15 cellular contexts compared by ENCODE assay signal in the genomic region with DNA sequence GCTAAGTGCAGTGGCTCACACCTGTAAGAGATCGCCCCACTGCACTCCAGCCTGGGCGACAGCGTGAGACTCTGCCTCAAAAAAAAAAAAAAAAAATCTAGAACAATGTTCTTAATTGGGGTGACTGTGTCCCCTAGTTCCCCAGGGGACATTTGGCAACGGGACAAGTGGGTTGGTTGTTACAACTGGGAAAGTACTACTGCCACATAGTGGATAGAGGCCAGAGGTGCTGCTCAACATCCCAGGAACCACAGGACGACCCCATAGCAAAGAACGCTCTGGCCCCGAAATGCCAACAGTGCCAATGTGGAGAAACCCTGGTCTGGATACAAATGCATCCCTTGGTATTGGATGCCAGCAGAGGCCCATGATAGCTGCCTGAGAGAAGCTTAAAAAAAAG. TPM values are rescaled to one million over a fixed set of nuclear protein-coding genes. Genes with fewer than 3 reads are reported as not detected.
DNase-seq lines count a peak whose midpoint lies in the region; FAIRE-seq and TF ChIP-seq lines count a peak whose summit lies in the region.
"Had no signal": no experiment of that assay in that cellular context is flagged by ENCODE, and none has a peak within 500 bp of the region (broad histone marks: within the 10 kb centered on the region; RNA-seq: fewer than 3 reads in every experiment).

No MANE protein-coding gene starts in this region.

- no peak overlapping the region for H3K4me2 ChIP-seq in Loucy (ENCODE audit: low read depth, low read length, poor library complexity, severe bottlenecking)

- no peaks in the 10 kb centered on the region for H3K4me1 Mint-ChIP-seq in neural crest cell

- H3K9me3 ChIP-seq in Loucy (ENCODE audit: insufficient read depth, low read depth, low read length): no peaks in the 10 kb centered on the region
- no peaks in the 10 kb centered on the region for H3K9me3 ChIP-seq in Peyer's patch
- H3K9me3 ChIP-seq: suprapubic skin had no signal

- H4K20me1 ChIP-seq in Loucy (ENCODE audit: insufficient read depth, low read length, poor library complexity, severe bottlenecking): no peaks in the 10 kb centered on the region

- no peaks in the 10 kb centered on the region for H3K36me3 ChIP-seq in Loucy (ENCODE audit: insufficient read depth, low read length)
- no peaks in the 10 kb centered on the region for H3K36me3 ChIP-seq in Peyer's patch
- H3K36me3 ChIP-seq: suprapubic skin had no signal

- H3K9me2 ChIP-seq in Loucy (replicated peaks; ENCODE audit: low read depth, low read length): no peaks in the 10 kb centered on the region

- no peaks in the 10 kb centered on the region for H3F3A ChIP-seq in Loucy (ENCODE audit: low read depth)

- DNase-seq in D721Med (ENCODE audit: insufficient read length, low spot score): no peak
- DNase-seq in astrocyte of the spinal cord (ENCODE audit: low read depth, low spot score): no peak
- DNase-seq in neural crest cell (ENCODE audit: low read depth, low spot score): no peak
- no peak for DNase-seq in superior temporal gyrus (ENCODE audit: extremely low spot score)
- no peak for DNase-seq in NCI-H1105 (lab: John Stamatoyannopoulos, UW)
- no peak for DNase-seq in Peyer's patch
- DNase-seq: activated CD4-positive, alpha-beta T cell treated with anti-CD3 and anti-CD28 coated beads for 48 hours; activated T-cell treated with anti-CD3 and anti-CD28 coated beads, Interleukin-2, amount 50 U/mL, for 1 hour; NCI-H1417; NCI-H2227 treated with DMSO at 0.1 percent for 48 hours had no signal

- peaks cover 3% of the 10 kb centered on the region for H3K9me3 Mint-ChIP-seq in neural crest cell
- H3K9me3 Mint-ChIP-seq: activated naive CD4-positive, alpha-beta T cell treated with anti-CD3 and anti-CD28 coated beads, Interleukin-2, amount 50 U/mL, for 72 hours had no signal

- H3K36me3 Mint-ChIP-seq in neural crest cell (ENCODE audit: low read depth): no peaks in the 10 kb centered on the region
- H3K36me3 Mint-ChIP-seq: activated naive CD4-positive, alpha-beta T cell treated with anti-CD3 and anti-CD28 coated beads, Interleukin-2, amount 50 U/mL, for 72 hours had no signal

- H3K4me3 ChIP-seq in Loucy (ENCODE audit: low read length, poor library complexity, severe bottlenecking) (no peak overlapping the region), astrocyte of the spinal cord (ENCODE audit: low read depth, low read length) (no peak overlapping the region), Peyer's patch (no peak overlapping the region)
- H3K4me3 ChIP-seq: suprapubic skin had no signal

- no peak overlapping the region for H3K9ac ChIP-seq in Loucy (ENCODE audit: low read depth, low read length, poor library complexity, severe bottlenecking)
- H3K9ac ChIP-seq: parathyroid adenoma had no signal

- no peak overlapping the region for H3K27ac ChIP-seq in Peyer's patch
- H3K27ac ChIP-seq: parathyroid adenoma, suprapubic skin had no signal

- in situ Hi-C loops in astrocyte of the spinal cord (cut with HindIII; ENCODE audit: low sequenced_read_pairs): no loop called here

- no peak for TF ChIP-seq POLR2A in Peyer's patch (IDR thresholded peaks at IDR 0.05)

- H3K4me3 Mint-ChIP-seq in neural crest cell: no peak overlapping the region

- H3K27me3 ChIP-seq in Loucy (ENCODE audit: insufficient read depth, low read length, poor library complexity, severe bottlenecking): no peaks in the 10 kb centered on the region
- H3K27me3 ChIP-seq in Peyer's patch: no peaks in the 10 kb centered on the region
- H3K27me3 ChIP-seq: suprapubic skin had no signal

- no peaks in the 10 kb centered on the region for H3K4me1 ChIP-seq in Loucy (ENCODE audit: insufficient read depth, low read length, poor library complexity, severe bottlenecking)
- no peaks in the 10 kb centered on the region for H3K4me1 ChIP-seq in Peyer's patch
- H3K4me1 ChIP-seq: parathyroid adenoma, suprapubic skin had no signal

- H3K27me3 Mint-ChIP-seq in neural crest cell (ENCODE audit: low read depth): no peaks in the 10 kb centered on the region

- peak; percentile 25 for TF ChIP-seq CTCF in D721Med (IDR thresholded peaks at IDR 0.05; ENCODE audit: insufficient read depth, missing control alignments)
- TF ChIP-seq CTCF in Loucy (conservative IDR thresholded peaks at IDR 0.05; ENCODE audit: low read length): peak; percentile 51
- peak; percentile 15 for TF ChIP-seq CTCF in astrocyte of the spinal cord (IDR thresholded peaks at IDR 0.05; ENCODE audit: low read depth, low read length)
- TF ChIP-seq CTCF in neural crest cell (conservative IDR thresholded peaks at IDR 0.05): peak; percentile 41
- no peak for TF ChIP-seq CTCF in Peyer's patch (IDR thresholded peaks at IDR 0.05)

- H3K27ac Mint-ChIP-seq in neural crest cell (ENCODE audit: unreplicated experiment): no peak overlapping the region
- H3K27ac Mint-ChIP-seq: activated naive CD4-positive, alpha-beta T cell treated with anti-CD3 and anti-CD28 coated beads, Interleukin-2, amount 50 U/mL, for 72 hours had no signal

- H3K79me2 ChIP-seq in Loucy (ENCODE audit: insufficient read depth, low read length): no peaks in the 10 kb centered on the region
- H3K79me2 ChIP-seq: parathyroid adenoma had no signal

- H2AFZ ChIP-seq in Loucy (ENCODE audit: low read length): no peak overlapping the region
- H2AFZ ChIP-seq: parathyroid adenoma had no signal

- no peak for FAIRE-seq in D721Med (lab: Jason Lieb, UNC)

RNA-seq across cellular contexts. Expression of gene NLRP12, which starts 11.8 kb away (rescaled TPM):
- total RNA-seq in neural crest cell (not detected in 2 replicates), Peyer's patch (under 1 TPM in 1 of 4 donors, not detected in 3; 0.67 TPM)
- total RNA-seq: activated naive CD4-positive, alpha-beta T cell treated with anti-CD3 and anti-CD28 coated beads, Interleukin-2, amount 50 U/mL, for 72 hours; kidney epithelial cell had no signal

RNA-seq across cellular contexts. Expression of gene MYADM, which starts 55.3 kb away (rescaled TPM):
- total RNA-seq in neural crest cell: 15.0 and 19.1 TPM in 2 replicates
- total RNA-seq in Peyer's patch: 10 to 100 TPM; 11.4 to 52.8 (median 32.5) TPM

Comparison
In these comparisons a context has a peak if more than half of its experiments do, and no peak if none do; other contexts are left out.
1. CTCF ChIP-seq: peak in D721Med (single experiment), Loucy (single experiment), astrocyte of the spinal cord (single experiment) and neural crest cell (single experiment); none in Peyer's patch (0 of 6).